In the genomic region with DNA sequence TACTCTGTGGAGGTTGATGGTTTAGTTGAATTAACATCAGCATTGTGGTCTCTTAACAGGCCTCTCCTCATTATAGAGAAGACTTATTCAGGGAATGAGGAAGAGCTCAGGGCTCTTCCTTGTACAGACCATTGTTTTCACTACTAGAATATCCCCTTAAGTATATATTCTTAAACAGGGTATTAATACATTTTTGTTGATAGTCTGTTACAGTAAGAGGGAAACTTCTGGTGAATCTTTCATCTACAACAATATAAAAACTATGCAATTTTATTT, we compare ENCODE assay signal across 15 cellular contexts.
"Had no signal": no experiment of that assay in that cellular context is flagged by ENCODE, and none has a peak within 500 bp of the region (broad histone marks: within the 10 kb centered on the region; RNA-seq: fewer than 3 reads in every experiment).

No MANE protein-coding gene starts in this region.

- H3K9me3 ChIP-seq: adrenal gland, tibial artery had no signal

- H3K27ac Mint-ChIP-seq: activated CD4-positive, alpha-beta T cell treated with anti-CD3 and anti-CD28 coated beads for 36 hours; activated naive CD4-positive, alpha-beta T cell treated with anti-CD3 and anti-CD28 coated beads, Interleukin-2, amount 50 U/mL, for 24 hours; nephron progenitor cell; stimulated activated naive B cell treated with anti-CD40 and anti-IgM and Interleukin-4, amounts not matched to agents 10 μg/mL and 1 μg/mL and 100 μg/mL, for 72 hours had no signal

- H3K4me3 Mint-ChIP-seq: activated CD4-positive, alpha-beta T cell treated with anti-CD3 and anti-CD28 coated beads for 36 hours; activated naive CD4-positive, alpha-beta T cell treated with anti-CD3 and anti-CD28 coated beads, Interleukin-2, amount 50 U/mL, for 24 hours; nephron progenitor cell; stimulated activated naive B cell treated with anti-CD40 and anti-IgM and Interleukin-4, amounts not matched to agents 10 μg/mL and 1 μg/mL and 100 μg/mL, for 72 hours had no signal

- ATAC-seq: activated CD4-positive, alpha-beta T cell treated with anti-CD3 and anti-CD28 coated beads for 36 hours; stimulated activated naive B cell treated with anti-CD40 and anti-IgM and Interleukin-4, amounts not matched to agents 10 μg/mL and 1 μg/mL and 100 μg/mL, for 72 hours had no signal

- H3K27me3 Mint-ChIP-seq: activated naive CD4-positive, alpha-beta T cell treated with anti-CD3 and anti-CD28 coated beads, Interleukin-2, amount 50 U/mL, for 24 hours had no signal

- H3K36me3 ChIP-seq: adrenal gland, tibial artery, WERI-Rb-1 had no signal

- DNase-seq: activated CD4-positive, alpha-beta T cell treated with anti-CD3 and anti-CD28 coated beads for 36 hours; activated CD4-positive, alpha-beta T cell treated with anti-CD3 and anti-CD28 coated beads, Interleukin-2, amount 50 U/mL, for 48 hours; activated gamma-delta T cell; adrenal gland; dorsolateral prefrontal cortex; head of caudate nucleus; kidney; midbrain; nephron progenitor cell; occipital lobe; retina; stimulated activated naive B cell treated with anti-CD40 and anti-IgM and Interleukin-4, amounts not matched to agents 10 μg/mL and 1 μg/mL and 100 μg/mL, for 72 hours; tibial artery; WERI-Rb-1 had no signal

- H3K4me3 ChIP-seq: adrenal gland, dorsolateral prefrontal cortex, tibial artery had no signal

- H3K4me1 Mint-ChIP-seq: activated CD4-positive, alpha-beta T cell treated with anti-CD3 and anti-CD28 coated beads for 36 hours; activated naive CD4-positive, alpha-beta T cell treated with anti-CD3 and anti-CD28 coated beads, Interleukin-2, amount 50 U/mL, for 24 hours; nephron progenitor cell; stimulated activated naive B cell treated with anti-CD40 and anti-IgM and Interleukin-4, amounts not matched to agents 10 μg/mL and 1 μg/mL and 100 μg/mL, for 72 hours had no signal

- H3K9me3 Mint-ChIP-seq: activated naive CD4-positive, alpha-beta T cell treated with anti-CD3 and anti-CD28 coated beads, Interleukin-2, amount 50 U/mL, for 24 hours; nephron progenitor cell; stimulated activated naive B cell treated with anti-CD40 and anti-IgM and Interleukin-4, amounts not matched to agents 10 μg/mL and 1 μg/mL and 100 μg/mL, for 72 hours had no signal

- H3K36me3 Mint-ChIP-seq: activated naive CD4-positive, alpha-beta T cell treated with anti-CD3 and anti-CD28 coated beads, Interleukin-2, amount 50 U/mL, for 24 hours; stimulated activated naive B cell treated with anti-CD40 and anti-IgM and Interleukin-4, amounts not matched to agents 10 μg/mL and 1 μg/mL and 100 μg/mL, for 72 hours had no signal

- H3K27me3 ChIP-seq: adrenal gland, dorsolateral prefrontal cortex, tibial artery had no signal

- H3K4me1 ChIP-seq: adrenal gland had no signal

- H3K27ac ChIP-seq: dorsolateral prefrontal cortex, tibial artery, WERI-Rb-1 had no signal
